ENCODE assay signal across 1 cellular context in genomic region chr3:27714692-27715453, GRCh38.
TF ChIP-seq lines count a peak whose summit lies in the region.

No MANE protein-coding gene starts in this region.

TF ChIP-seq in H1, 55 proteins besides CTCF, POLR2A, EP300 and RAD21:
- TF ChIP-seq POU5F1 (IDR thresholded peaks at IDR 0.05; ENCODE audit: low read depth, low read length), result no peak
- 0 out of 4 replicates have a peak, but pooled peaks of 1 of the 2 experiments have one; percentile 33 for TF ChIP-seq SIN3A (conservative IDR thresholded peaks at IDR 0.05 in 1 of 2, IDR thresholded peaks at IDR 0.05 in 1 of 2; ENCODE audit: low read depth in 1 of 2, low read length in 2 of 2)
- TF ChIP-seq RNF2 (IDR thresholded peaks at IDR 0.05; ENCODE audit: borderline replicate concordance, low read depth, low read length, missing control alignments, poor library complexity, severe bottlenecking), result peak; percentile 91
- TF ChIP-seq SUZ12 (IDR thresholded peaks at IDR 0.05; ENCODE audit: low read length), result peak; percentile 90
- TF ChIP-seq KDM1A (IDR thresholded peaks at IDR 0.05; ENCODE audit: borderline replicate concordance, low read length), result no peak
- no peak for TF ChIP-seq TEAD4 (IDR thresholded peaks at IDR 0.05; ENCODE audit: low read depth, low read length)
- TF ChIP-seq RBBP5 (IDR thresholded peaks at IDR 0.05; ENCODE audit: borderline replicate concordance, low read depth, low read length), result 0 out of 2 replicates have a peak, but pooled peaks have one; percentile 37
- no peak for TF ChIP-seq CTBP2 (IDR thresholded peaks at IDR 0.05; ENCODE audit: borderline replicate concordance, insufficient read depth, insufficient read length, low read length)
- TF ChIP-seq TCF12 (IDR thresholded peaks at IDR 0.05; ENCODE audit: low read depth, low read length), result 0 out of 2 replicates have a peak, but pooled peaks have one; percentile 3
- TF ChIP-seq USF2 (IDR thresholded peaks at IDR 0.05; ENCODE audit: low read length), result no peak
- no peak for TF ChIP-seq TBP (IDR thresholded peaks at IDR 0.05; ENCODE audit: low read depth, low read length)
- no peak for TF ChIP-seq CHD7 (IDR thresholded peaks at IDR 0.05; ENCODE audit: insufficient replicate concordance, low read length)
- TF ChIP-seq SAP30 (IDR thresholded peaks at IDR 0.05; ENCODE audit: insufficient read depth, insufficient replicate concordance, low read length), result no peak
- TF ChIP-seq EZH2 (IDR thresholded peaks at IDR 0.05; ENCODE audit: low read depth, low read length, severe bottlenecking), result peak; percentile 74
